Comparison of ENCODE assay signal across 8 cellular contexts in the genomic region with DNA sequence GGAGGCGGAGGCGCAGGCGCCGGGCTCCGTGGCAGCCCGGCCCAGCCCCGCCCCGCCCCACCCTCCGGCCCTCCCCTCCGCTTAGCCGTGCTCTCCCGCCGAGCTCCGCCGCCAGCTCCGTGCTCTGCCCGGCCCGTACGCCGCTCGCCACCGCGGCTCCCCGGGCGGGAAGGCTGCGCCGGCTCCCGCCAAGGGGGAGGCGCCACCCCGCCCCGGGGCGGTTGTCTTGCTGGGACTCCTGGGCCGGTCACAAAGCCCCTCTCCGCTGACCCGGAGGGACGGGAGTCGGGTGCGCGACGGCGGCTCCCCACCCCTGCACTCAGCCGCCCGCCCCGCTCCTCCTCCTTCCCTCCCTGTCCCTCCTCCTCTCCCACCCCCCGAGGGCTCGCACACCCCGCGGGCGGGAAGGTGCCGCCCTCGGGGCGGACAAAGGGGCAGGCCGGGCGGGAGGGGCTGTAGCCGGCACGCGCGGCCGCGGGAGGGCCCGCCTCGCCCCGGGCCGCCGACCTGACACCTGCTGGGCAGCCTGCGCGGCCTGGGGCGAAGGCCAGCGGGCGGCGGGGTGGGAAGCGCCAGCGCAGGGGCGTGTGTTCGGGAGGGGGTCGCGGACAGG. TPM values are rescaled to one million over a fixed set of nuclear protein-coding genes. Genes with fewer than 3 reads are reported as not detected.
DNase-seq lines count a peak whose midpoint lies in the region; ATAC-seq and TF ChIP-seq lines count a peak whose summit lies in the region.

No MANE protein-coding gene starts in this region.

- no peak overlapping the region for H3K27ac Mint-ChIP-seq in endodermal cell
- H3K27ac Mint-ChIP-seq in naive thymus-derived CD8-positive, alpha-beta T cell = peak overlapping the region in 1 of 10 donors; percentile 61

- peak; percentile 84 for ATAC-seq in GM21529 (IDR thresholded peaks at IDR 0.05; ENCODE audit: unreplicated experiment)
- peak; percentile 53 to 74 for ATAC-seq in naive thymus-derived CD8-positive, alpha-beta T cell

- 0% methylated on average over 12 to 77 of the region's 77 CpGs for WGBS in endodermal cell (ENCODE audit: insufficient coverage in 1 of 2, insufficient read length in 1 of 2), 2 experiments

- H3K9me3 ChIP-seq in endodermal cell (ENCODE audit: control insufficient read depth, low read length) = no peaks in the 10 kb centered on the region

- H3K27me3 Mint-ChIP-seq in endodermal cell (ENCODE audit: insufficient read depth) = peaks cover 64% of the 10 kb centered on the region
- H3K27me3 Mint-ChIP-seq in naive thymus-derived CD8-positive, alpha-beta T cell = peaks cover 35 to 65% (median 56%) of the 10 kb centered on the region in 5 donors

- H3K9ac ChIP-seq in endodermal cell (ENCODE audit: extremely low read depth, low read length, poor library complexity, severe bottlenecking) = no peak overlapping the region

- no peak for TF ChIP-seq CTCF in endodermal cell (conservative IDR thresholded peaks at IDR 0.05)

- no peak overlapping the region for H3K27ac ChIP-seq in endodermal cell (ENCODE audit: low read depth, low read length)

- no peaks in the 10 kb centered on the region for H3K9me3 Mint-ChIP-seq in endodermal cell
- H3K9me3 Mint-ChIP-seq in naive thymus-derived CD8-positive, alpha-beta T cell = peaks cover 0 to 29% (median 6%) of the 10 kb centered on the region in 9 donors

- no peaks in the 10 kb centered on the region for H3K4me1 ChIP-seq in endodermal cell (ENCODE audit: control insufficient read depth, insufficient read depth, low read length)

- H3K27me3 ChIP-seq in endodermal cell (ENCODE audit: control insufficient read depth, insufficient read depth, low read length, poor library complexity, severe bottlenecking) = peaks cover 67% of the 10 kb centered on the region

- DNase-seq in NCI-H2029 (lab: John Stamatoyannopoulos, UW) (peak; percentile 16), NCI-H2029 treated with DMSO at 0.1 percent for 48 hours (lab: John Stamatoyannopoulos, UW) (no peak), HT-29 (ENCODE audit: low spot score) (peak; percentile 59), RPMI8226 (peak; percentile 79), endodermal cell (peak; percentile 89)
- no peak for DNase-seq in naive thymus-derived CD8-positive, alpha-beta T cell
- DNase-seq in stimulated activated CD4-positive, alpha-beta T cell treated with anti-CD3 and anti-CD28 coated beads, Interleukin-4, amount 100 ng/mL, for 4 hours = no peak

- POLR2A ChIA-PET in naive thymus-derived CD8-positive, alpha-beta T cell (lab: Charles Lee) = no interaction called here

- H3K36me3 ChIP-seq in endodermal cell (ENCODE audit: control insufficient read depth, insufficient read depth, low read length) = no peaks in the 10 kb centered on the region

- H3K4me3 ChIP-seq in endodermal cell (ENCODE audit: low read length) = peak overlapping the region; percentile 90

- H3K36me3 Mint-ChIP-seq in endodermal cell (ENCODE audit: low read depth) = no peaks in the 10 kb centered on the region
- peaks cover 7 to 24% (median 8%) of the 10 kb centered on the region in 3 donors for H3K36me3 Mint-ChIP-seq in naive thymus-derived CD8-positive, alpha-beta T cell

- H3K4me3 Mint-ChIP-seq in endodermal cell = peak overlapping the region; percentile 74
- H3K4me3 Mint-ChIP-seq in naive thymus-derived CD8-positive, alpha-beta T cell = peak overlapping the region in 3 of 10 donors; percentile 61 to 84 (median 83)

- H3K4me1 Mint-ChIP-seq in endodermal cell = peaks cover 29% of the 10 kb centered on the region
- H3K4me1 Mint-ChIP-seq in naive thymus-derived CD8-positive, alpha-beta T cell = peaks cover 8 to 21% (median 15%) of the 10 kb centered on the region in 4 donors

RNA-seq across cellular contexts. Expression of a gene that starts 11.5 kb away (rescaled TPM):
- not detected in 2 replicates for total RNA-seq in HT-29 (2014; rRNA removed; shearing (Covaris generic))
- 1 to 10 TPM; 3.3 to 5.2 TPM for total RNA-seq in endodermal cell
- polyA plus RNA-seq in endodermal cell (2013, experiment 1 of 2) = 9.5 TPM
- 8.1 TPM for polyA plus RNA-seq in endodermal cell (2013, experiment 2 of 2)
- total RNA-seq in naive thymus-derived CD8-positive, alpha-beta T cell = not detected
- not detected for polyA plus RNA-seq in naive thymus-derived CD8-positive, alpha-beta T cell

Comparison
In these comparisons a context has a peak if more than half of its experiments do, and no peak if none do; other contexts are left out.
1. DNase-seq: peak in NCI-H2029 (single experiment), HT-29 (single experiment), RPMI8226 (single experiment) and endodermal cell (single experiment); none in NCI-H2029 treated with DMSO at 0.1 percent for 48 hours (single experiment), naive thymus-derived CD8-positive, alpha-beta T cell (0 of 10) and stimulated activated CD4-positive, alpha-beta T cell treated with anti-CD3 and anti-CD28 coated beads, Interleukin-4, amount 100 ng/mL, for 4 hours (0 of 2).